In genomic region chr6:163760860-163761259, GRCh38 we compare ENCODE assay signal across 23 cellular contexts.
DNase-seq lines count a peak whose midpoint lies in the region; ATAC-seq, FAIRE-seq and TF ChIP-seq lines count a peak whose summit lies in the region.
"Had no signal": no experiment of that assay in that cellular context is flagged by ENCODE, and none has a peak within 500 bp of the region (broad histone marks: within the 10 kb centered on the region; RNA-seq: fewer than 3 reads in every experiment).

No MANE protein-coding gene starts in this region.

- H3K27me3 Mint-ChIP-seq in CD4-positive, alpha-beta T cell: peaks cover 27% of the 10 kb centered on the region
- H3K27me3 Mint-ChIP-seq: CD4-positive, CD25-positive, alpha-beta regulatory T cell had no signal

- no peaks in the 10 kb centered on the region for H3K9me3 Mint-ChIP-seq in CD4-positive, alpha-beta T cell
- H3K9me3 Mint-ChIP-seq: HFFc6 had no signal

- no peak overlapping the region for H4K91ac ChIP-seq in IMR-90 (ENCODE audit: insufficient read depth, low read depth, low read length)

- no peak overlapping the region; the same call in 1 of the 2 replicates for H3K56ac ChIP-seq in IMR-90 (ENCODE audit: extremely low read depth, insufficient read depth, low read length)

- peak overlapping the region; percentile 46 for H2BK120ac ChIP-seq in IMR-90 (ENCODE audit: low read depth, low read length)

- no peak for ATAC-seq in IMR-90 (ENCODE audit: low read depth)
- ATAC-seq in K562: no peak
- no peak for ATAC-seq in lung (ENCODE audit: insufficient read depth, low FRiP score)
- no peak for ATAC-seq in CD4-positive, alpha-beta T cell (ENCODE audit: poor library complexity)
- ATAC-seq in GM21360 (IDR thresholded peaks at IDR 0.05; ENCODE audit: unreplicated experiment): no peak

- DNase-seq in IMR-90: no peak
- DNase-seq in K562 (ENCODE audit: extremely low read depth in 1 of 4, low spot score in 3 of 4): no peak
- DNase-seq in lung (ENCODE audit: low spot score): peak; percentile 7
- no peak for DNase-seq in CD4-positive, alpha-beta T cell
- no peak for DNase-seq in central memory CD4-positive, alpha-beta T cell
- DNase-seq: CD4-positive, CD25-positive, alpha-beta regulatory T cell; CD8-positive, alpha-beta memory T cell; DMS 273 treated with DMSO at 0.1 percent for 48 hours; DMS79 treated with DMSO at 0.1 percent for 48 hours; GF-D8; GOT3; HFFc6 had no signal

- dilution Hi-C loops in IMR-90 (cut with HindIII; ENCODE audit: low sequenced_read_pairs, unreplicated experiment): no loop called here

- H3K4me2 ChIP-seq in IMR-90 (ENCODE audit: low read depth, low read length): no peak overlapping the region
- H3K4me2 ChIP-seq in K562 (ENCODE audit: insufficient read depth, low read length): no peak overlapping the region
- H3K4me2 ChIP-seq: BLaER1 had no signal

- H4K20me1 ChIP-seq in IMR-90 (ENCODE audit: insufficient read depth, low read length) (no peaks in the 10 kb centered on the region), K562 (replicated peaks; ENCODE audit: control insufficient read depth, insufficient read depth, low read length) (no peaks in the 10 kb centered on the region)
- H4K20me1 ChIP-seq: BLaER1 had no signal

- in situ Hi-C loops in IMR-90 (cut with MboI; ENCODE audit: low sequenced_read_pairs): no loop called here
- in situ Hi-C loops in K562 (cut with MboI): no loop called here

- POLR2A ChIA-PET in IMR-90 (lab: Charles Lee; ENCODE audit: unreplicated experiment): interaction anchor here (0.9 kb wide), 1 partner anchor 15 kb away, joined by 3 read pairs; no protein-coding TSS in a partner anchor
- POLR2A ChIA-PET in K562 (lab: Yijun Ruan, JAX): no interaction called here
- POLR2A ChIA-PET in CD4-positive, alpha-beta T cell (lab: Charles Lee): no interaction called here

- H3K9me3 ChIP-seq in IMR-90 (ENCODE audit: control insufficient read depth, insufficient read depth, low read length) (no peaks in the 10 kb centered on the region), K562 (replicated peaks; ENCODE audit: control insufficient read depth, insufficient read depth, low read depth, low read length) (no peaks in the 10 kb centered on the region), lung (ENCODE audit: control insufficient read depth in 2 of 2, insufficient read depth in 1 of 2, low read length in 1 of 2) (no peaks in the 10 kb centered on the region)
- H3K9me3 ChIP-seq in CD4-positive, alpha-beta T cell (ENCODE audit: control insufficient read depth, low read length): no peaks in the 10 kb centered on the region
- H3K9me3 ChIP-seq: HAP-1 had no signal

- H3K9me1 ChIP-seq in IMR-90 (ENCODE audit: insufficient read depth, low read length) (no peaks in the 10 kb centered on the region), K562 (ENCODE audit: control insufficient read depth, insufficient read depth, low read length) (no peaks in the 10 kb centered on the region)

- CTCF ChIA-PET in IMR-90 (lab: Yijun Ruan, JAX) (no interaction called here), K562 (lab: Yijun Ruan, JAX; ENCODE audit: low intra/inter-chr PET ratio) (no interaction called here)
- CTCF ChIA-PET in CD4-positive, alpha-beta T cell (lab: Charles Lee): no interaction called here

- H3K4me3 Mint-ChIP-seq in CD4-positive, alpha-beta T cell: no peak overlapping the region
- H3K4me3 Mint-ChIP-seq: B cell; CD4-positive, CD25-positive, alpha-beta regulatory T cell; HFFc6 had no signal

- no peaks in the 10 kb centered on the region for H3K36me3 ChIP-seq in IMR-90 (ENCODE audit: control insufficient read depth, insufficient read depth, low read length)
- H3K36me3 ChIP-seq in K562 (ENCODE audit: control insufficient read depth, insufficient read depth, low read length): no peaks in the 10 kb centered on the region
- no peaks in the 10 kb centered on the region for H3K36me3 ChIP-seq in lung (ENCODE audit: control insufficient read depth in 2 of 2, insufficient read depth in 2 of 2, low read length in 2 of 2)
- H3K36me3 ChIP-seq: BLaER1, HAP-1 had no signal

- H3K4me1 ChIP-seq in IMR-90 (ENCODE audit: control insufficient read depth, insufficient read depth, low read length): peaks cover 7% of the 10 kb centered on the region
- peaks cover 0 to 2% of the 10 kb centered on the region in 2 experiments; a peak in 1 of 5 replicates for H3K4me1 ChIP-seq in K562 (replicated peaks in 1 of 2; ENCODE audit: control insufficient read depth in 2 of 2, insufficient read depth in 2 of 2, low read length in 2 of 2)
- no peaks in the 10 kb centered on the region for H3K4me1 ChIP-seq in lung (ENCODE audit: control insufficient read depth in 2 of 2, insufficient read depth in 2 of 2, low read length in 2 of 2)

- H2AFZ ChIP-seq in IMR-90 (replicated peaks; ENCODE audit: low read length, poor library complexity) (peak overlapping the region; percentile 26), K562 (ENCODE audit: low read depth, low read length) (0 out of 2 replicates have a peak overlapping the region, but pooled peaks have one; percentile 6)

- FAIRE-seq in K562 (lab: Jason Lieb, UNC): no peak
- FAIRE-seq: A204.1, D721Med, GM12891, GM18507, H54 had no signal

- H2BK5ac ChIP-seq in IMR-90 (ENCODE audit: low read depth, low read length, poor library complexity, severe bottlenecking): peak overlapping the region; percentile 56

- H3K18ac ChIP-seq in IMR-90 (ENCODE audit: low read depth, low read length): peak overlapping the region; percentile 38; the same call in 1 of the 2 replicates

- BruUV-seq in IMR-90 (replicated peaks; lab: Mats Ljungman, UMichigan): no TSS peak
- no TSS peak for BruUV-seq in K562 (replicated peaks; lab: Mats Ljungman, UMichigan)

- H3K79me2 ChIP-seq in K562 (ENCODE audit: control insufficient read depth, insufficient read depth, low read length): no peaks in the 10 kb centered on the region

- H3K79me1 ChIP-seq in IMR-90 (ENCODE audit: low read depth in 1 of 2, low read length in 2 of 2): no peaks in the 10 kb centered on the region

- TF ChIP-seq POLR2A in IMR-90 (IDR thresholded peaks at IDR 0.05; ENCODE audit: low read depth, low read length) (no peak), K562 (conservative IDR thresholded peaks at IDR 0.05) (no peak)

- H3K4ac ChIP-seq in IMR-90 (ENCODE audit: low read depth, low read length): 0 out of 2 replicates have a peak overlapping the region, but pooled peaks have one; percentile 47

- peak overlapping the region; percentile 39; the same call in 1 of the 2 replicates for H4K5ac ChIP-seq in IMR-90 (ENCODE audit: low read depth, low read length)

- H3K27ac ChIP-seq in IMR-90 (ENCODE audit: insufficient read depth, low read length) (no peak overlapping the region), K562 (ENCODE audit: extremely low read depth, low read depth, low read length) (no peak overlapping the region), lung (ENCODE audit: low read depth in 1 of 2, low read length in 1 of 2) (no peak overlapping the region)
- no peak overlapping the region for H3K27ac ChIP-seq in CD4-positive, alpha-beta T cell (ENCODE audit: low read depth, low read length)
- H3K27ac ChIP-seq: 22Rv1, BLaER1, C4-2B had no signal

- H3K4me3 ChIP-seq in IMR-90 (ENCODE audit: insufficient read depth, low read depth, low read length): no peak overlapping the region
- no peak overlapping the region for H3K4me3 ChIP-seq in K562
- H3K4me3 ChIP-seq in lung: no peak overlapping the region
- H3K4me3 ChIP-seq: BLaER1, HAP-1 had no signal

- no peaks in the 10 kb centered on the region for H3K36me3 Mint-ChIP-seq in CD4-positive, alpha-beta T cell (ENCODE audit: low read depth)
- H3K36me3 Mint-ChIP-seq: CD4-positive, CD25-positive, alpha-beta regulatory T cell had no signal

- H3K4me1 Mint-ChIP-seq in CD4-positive, alpha-beta T cell (ENCODE audit: low read depth): no peaks in the 10 kb centered on the region
- H3K4me1 Mint-ChIP-seq: CD8-positive, alpha-beta memory T cell had no signal

- TF ChIP-seq EP300 in K562 (IDR thresholded peaks at IDR 0.05; ENCODE audit: low read length): no peak

- H2BK20ac ChIP-seq in IMR-90 (ENCODE audit: low read depth, low read length): peak overlapping the region; percentile 26

- no peak for TF ChIP-seq RAD21 in IMR-90 (IDR thresholded peaks at IDR 0.05; ENCODE audit: low read length)
- TF ChIP-seq RAD21 in K562 (CRISPR knock-in tag; conservative IDR thresholded peaks at IDR 0.05 in 1 of 2, IDR thresholded peaks at IDR 0.05 in 1 of 2): no peak

- no peak overlapping the region for H3K23ac ChIP-seq in IMR-90 (ENCODE audit: low read depth, low read length)

- H2AK9ac ChIP-seq in IMR-90 (replicated peaks; ENCODE audit: low read depth, low read length, poor library complexity): no peak overlapping the region

- no CpG with 5 or more reads among the region's 3 CpGs for WGBS in IMR-90 (ENCODE audit: extremely low coverage in 2 of 2, insufficient read length in 1 of 2), 2 experiments
- 0% methylated on average over 3 of the region's 3 CpGs for WGBS in K562 (ENCODE audit: insufficient coverage, low coverage, missing lambda C conversion rate)
- WGBS in lung, 2 donors: 78 to 79% methylated on average over 3 of the region's 3 CpGs

- no peak overlapping the region for H3K27ac Mint-ChIP-seq in CD4-positive, alpha-beta T cell
- H3K27ac Mint-ChIP-seq: B cell; CD4-positive, CD25-positive, alpha-beta regulatory T cell; CD8-positive, alpha-beta memory T cell; HFFc6 had no signal

- H3K9ac ChIP-seq in IMR-90 (ENCODE audit: low read depth, low read length) (no peak overlapping the region), K562 (ENCODE audit: insufficient read depth in 1 of 2, low read depth in 2 of 2, low read length in 2 of 2) (no peak overlapping the region)
- H3K9ac ChIP-seq: BLaER1 had no signal

- intact Hi-C loops in IMR-90 (cut with micrococcal nuclease) (no loop called here), K562 (cut with micrococcal nuclease) (no loop called here)
- intact Hi-C loops in CD4-positive, alpha-beta T cell (cut with DNase I, micrococcal nuclease): no loop called here

- H2AK5ac ChIP-seq in IMR-90 (ENCODE audit: low read depth, low read length): peak overlapping the region; percentile 49; the same call in 1 of the 2 replicates

- no peak overlapping the region; the same call in 1 of the 2 replicates for H3K14ac ChIP-seq in IMR-90 (replicated peaks; ENCODE audit: low read depth, low read length)

- H4K8ac ChIP-seq in IMR-90 (ENCODE audit: low read depth in 2 of 2, low read length in 2 of 2): peak overlapping the region in 1 of 2 experiments; percentile 11; a peak in 1 of 4 replicates

- H3K27me3 ChIP-seq in IMR-90 (ENCODE audit: control insufficient read depth, insufficient read depth, low read length) (no peaks in the 10 kb centered on the region), K562 (ENCODE audit: control insufficient read depth in 2 of 2, insufficient read depth in 2 of 2, low read length in 2 of 2) (peaks cover 5 to 7% of the 10 kb centered on the region in 2 experiments; a peak in 2 of 5 replicates), lung (ENCODE audit: control insufficient read depth, insufficient read depth) (no peaks in the 10 kb centered on the region)
- H3K27me3 ChIP-seq in CD4-positive, alpha-beta T cell (ENCODE audit: control insufficient read depth, insufficient read depth, low read length): no peaks in the 10 kb centered on the region
- H3K27me3 ChIP-seq: BLaER1 had no signal

- TF ChIP-seq CTCF in IMR-90 (conservative IDR thresholded peaks at IDR 0.05; ENCODE audit: low read depth, low read length): no peak
- no peak for TF ChIP-seq CTCF in K562 (IDR thresholded peaks at IDR 0.05 in 2 of 3, conservative IDR thresholded peaks at IDR 0.05 in 1 of 3; ENCODE audit: insufficient read depth in 2 of 3, low read depth in 1 of 3, low read length in 3 of 3)
- no peak for TF ChIP-seq CTCF in lung (IDR thresholded peaks at IDR 0.05; ENCODE audit: control extremely low read depth, extremely low read depth)
- TF ChIP-seq CTCF in CD4-positive, alpha-beta T cell (IDR thresholded peaks at IDR 0.05): no peak

- peak overlapping the region; percentile 68; the same call in 2 of the 3 replicates for H2BK15ac ChIP-seq in IMR-90 (ENCODE audit: low read depth, low read length)
